In genomic region chr16:11355862-11356261, GRCh38 we compare ENCODE assay signal across 12 cellular contexts. TPM values are rescaled to one million over a fixed set of nuclear protein-coding genes. Genes with fewer than 3 reads are reported as not detected.
DNase-seq lines count a peak whose midpoint lies in the region; ATAC-seq and TF ChIP-seq lines count a peak whose summit lies in the region.
"Had no signal": no experiment of that assay in that cellular context is flagged by ENCODE, and none has a peak within 500 bp of the region (broad histone marks: within the 10 kb centered on the region; RNA-seq: fewer than 3 reads in every experiment).

No MANE protein-coding gene starts in this region.

- H3K79me1 ChIP-seq in H9 (ENCODE audit: insufficient read depth, low read depth, low read length, poor library complexity, severe bottlenecking): no peaks in the 10 kb centered on the region

- H2BK120ac ChIP-seq in H9 (ENCODE audit: low read depth, low read length, poor library complexity, severe bottlenecking): no peak overlapping the region

- H3K4me1 Mint-ChIP-seq in H9: peaks cover 27 to 39% of the 10 kb centered on the region in 2 experiments
- H3K4me1 Mint-ChIP-seq in activated CD4-positive, alpha-beta memory T cell treated with anti-CD3 and anti-CD28 coated beads, Interleukin-2, amount 10 ng/mL, durations not matched to agents 7 days and 5 days: peaks cover 52% of the 10 kb centered on the region
- H3K4me1 Mint-ChIP-seq in naive thymus-derived CD4-positive, alpha-beta T cell: peaks cover 28 to 79% (median 64%) of the 10 kb centered on the region in 7 donors

- H3K4me3 Mint-ChIP-seq in H9: no peak overlapping the region
- H3K4me3 Mint-ChIP-seq in activated CD4-positive, alpha-beta memory T cell treated with anti-CD3 and anti-CD28 coated beads, Interleukin-2, amount 10 ng/mL, durations not matched to agents 7 days and 5 days: no peak overlapping the region
- H3K4me3 Mint-ChIP-seq in naive thymus-derived CD4-positive, alpha-beta T cell: peak overlapping the region; percentile 9 to 86 (median 83)

- H2AFZ ChIP-seq in H9 (ENCODE audit: low read length): no peak overlapping the region

- CTCF ChIA-PET in activated CD4-positive, alpha-beta memory T cell treated with anti-CD3 and anti-CD28 coated beads, Interleukin-2, amount 10 ng/mL, durations not matched to agents 7 days and 5 days (lab: Charles Lee): interaction anchor here (0.7 to 3.4 kb wide), 22 partner anchors 10 to 395 kb away, joined by 3 to 44 read pairs (median 4); partner anchors contain the start of genes RMI2 and SOCS1
- CTCF ChIA-PET in naive thymus-derived CD4-positive, alpha-beta T cell (lab: Charles Lee): interaction anchor here (0.6 to 2.9 kb wide), 11 partner anchors 10 to 393 kb away, joined by 3 to 19 read pairs (median 5); partner anchors contain the start of genes RMI2 and SOCS1

- H3K4me1 ChIP-seq in BLaER1 (peaks cover 79% of the 10 kb centered on the region), H9 (ENCODE audit: insufficient read depth, low read length) (no peaks in the 10 kb centered on the region; the same call in 1 of the 2 replicates)
- H3K4me1 ChIP-seq in naive thymus-derived CD4-positive, alpha-beta T cell (ENCODE audit: control insufficient read depth in 2 of 2, insufficient read depth in 2 of 2, low read length in 2 of 2): peaks cover 24 to 42% of the 10 kb centered on the region in 2 donors

- H4K8ac ChIP-seq in H9 (replicated peaks; ENCODE audit: insufficient read length, low read depth, low read length): no peak overlapping the region

- H2BK15ac ChIP-seq in H9 (ENCODE audit: low read depth, low read length): no peak overlapping the region

- no peak overlapping the region for H3K56ac ChIP-seq in H9 (ENCODE audit: insufficient read length, low read depth, low read length)

- TF ChIP-seq CTCF in H9 (conservative IDR thresholded peaks at IDR 0.05): no peak

- peaks cover 4% of the 10 kb centered on the region; the same call in 1 of the 2 replicates for H3K79me2 ChIP-seq in H9 (ENCODE audit: insufficient read depth, low read length)

- peak overlapping the region; percentile 1 to 93 (median 82); a peak in 4 of 7 replicates for H3K27ac Mint-ChIP-seq in H9
- peak overlapping the region; percentile 83 for H3K27ac Mint-ChIP-seq in activated CD4-positive, alpha-beta memory T cell treated with anti-CD3 and anti-CD28 coated beads, Interleukin-2, amount 10 ng/mL, durations not matched to agents 7 days and 5 days
- peak overlapping the region; percentile 92 to 99 (median 97) for H3K27ac Mint-ChIP-seq in naive thymus-derived CD4-positive, alpha-beta T cell

- H4K91ac ChIP-seq in H9 (ENCODE audit: insufficient read length, low read depth, low read length): no peak overlapping the region

- H3K4me3 ChIP-seq in BLaER1: peak overlapping the region; percentile 2; the same call in 1 of the 2 replicates
- no peak overlapping the region for H3K4me3 ChIP-seq in naive thymus-derived CD4-positive, alpha-beta T cell (ENCODE audit: low read length)
- H3K4me3 ChIP-seq: psoas muscle had no signal

- H2BK5ac ChIP-seq in H9 (ENCODE audit: insufficient read length, low read length): no peak overlapping the region

- no peak overlapping the region for H2AK5ac ChIP-seq in H9 (ENCODE audit: insufficient read length, low read length)

- no peak overlapping the region for H3T11ph ChIP-seq in H9 (ENCODE audit: low read length)

- WGBS in H9 (ENCODE audit: extremely low coverage, insufficient read length, low lambda C conversion rate): no CpG with 5 or more reads among the region's 8 CpGs

- H3K23ac ChIP-seq in H9 (ENCODE audit: insufficient read length, low read depth, low read length): no peak overlapping the region

- H3K9me3 Mint-ChIP-seq in H9: no peaks in the 10 kb centered on the region
- no peaks in the 10 kb centered on the region for H3K9me3 Mint-ChIP-seq in activated CD4-positive, alpha-beta memory T cell treated with anti-CD3 and anti-CD28 coated beads, Interleukin-2, amount 10 ng/mL, durations not matched to agents 7 days and 5 days
- no peaks in the 10 kb centered on the region for H3K9me3 Mint-ChIP-seq in naive thymus-derived CD4-positive, alpha-beta T cell

- DNase-seq in H9 (no peak), CD1c-positive myeloid dendritic cell (ENCODE audit: extremely low spot score) (no peak), NCI-H226 (no peak)
- DNase-seq in activated CD4-positive, alpha-beta memory T cell treated with anti-CD3 and anti-CD28 coated beads, Interleukin-2, amount 10 ng/mL, durations not matched to agents 7 days and 5 days: no peak
- no peak for DNase-seq in naive thymus-derived CD4-positive, alpha-beta T cell
- DNase-seq: foreskin melanocyte, psoas muscle, SIG-M5 had no signal

- H4K20me1 ChIP-seq in BLaER1 (peaks cover 37% of the 10 kb centered on the region), H9 (ENCODE audit: control insufficient read depth, insufficient read depth, insufficient read length) (no peaks in the 10 kb centered on the region)

- no peak overlapping the region for H3K14ac ChIP-seq in H9 (ENCODE audit: insufficient read depth, low read length)

- no peak overlapping the region for H3K4ac ChIP-seq in H9 (ENCODE audit: low read depth, low read length)

- H2BK12ac ChIP-seq in H9 (ENCODE audit: insufficient read length, low read depth, low read length): no peak overlapping the region

- H3K27me3 Mint-ChIP-seq in H9 (ENCODE audit: low read depth): no peaks in the 10 kb centered on the region
- peaks cover 55% of the 10 kb centered on the region for H3K27me3 Mint-ChIP-seq in activated CD4-positive, alpha-beta memory T cell treated with anti-CD3 and anti-CD28 coated beads, Interleukin-2, amount 10 ng/mL, durations not matched to agents 7 days and 5 days
- H3K27me3 Mint-ChIP-seq in naive thymus-derived CD4-positive, alpha-beta T cell: peaks cover 0 to 22% (median 0%) of the 10 kb centered on the region in 5 donors

- H3K23me2 ChIP-seq in H9 (ENCODE audit: insufficient read length, low read depth, low read length, poor library complexity, severe bottlenecking): no peaks in the 10 kb centered on the region

- H3K27me3 ChIP-seq in BLaER1 (0 out of 2 replicates have a peak, but pooled peaks cover 5% of the 10 kb centered on the region), H9 (ENCODE audit: insufficient read depth, low read length) (no peaks in the 10 kb centered on the region)
- no peaks in the 10 kb centered on the region for H3K27me3 ChIP-seq in naive thymus-derived CD4-positive, alpha-beta T cell (ENCODE audit: control insufficient read depth in 2 of 2, insufficient read depth in 2 of 2, low read length in 2 of 2)

- H3K36me3 Mint-ChIP-seq in H9 (ENCODE audit: insufficient read depth in 1 of 3, low read depth in 3 of 3): peaks cover 26 to 35% (median 29%) of the 10 kb centered on the region in 3 experiments
- H3K36me3 Mint-ChIP-seq in activated CD4-positive, alpha-beta memory T cell treated with anti-CD3 and anti-CD28 coated beads, Interleukin-2, amount 10 ng/mL, durations not matched to agents 7 days and 5 days (ENCODE audit: low read depth): peaks cover 26% of the 10 kb centered on the region
- H3K36me3 Mint-ChIP-seq in naive thymus-derived CD4-positive, alpha-beta T cell: peaks cover 0 to 29% (median 0%) of the 10 kb centered on the region in 5 donors

- H3K4me2 ChIP-seq in BLaER1 (peak overlapping the region; percentile 85), H9 (ENCODE audit: insufficient read depth, insufficient read length, low read length) (no peak overlapping the region)

- peaks cover 15% of the 10 kb centered on the region for H3K36me3 ChIP-seq in BLaER1
- H3K36me3 ChIP-seq in naive thymus-derived CD4-positive, alpha-beta T cell (ENCODE audit: control insufficient read depth in 2 of 3, insufficient read depth in 3 of 3, low read length in 3 of 3): no peaks in the 10 kb centered on the region

- peak overlapping the region; percentile 30; the same call in 1 of the 2 replicates for H3K9ac ChIP-seq in BLaER1
- H3K9ac ChIP-seq in H9 (ENCODE audit: extremely low read depth, insufficient read length, low read length): no peak overlapping the region

- intact Hi-C loops in naive thymus-derived CD4-positive, alpha-beta T cell (cut with micrococcal nuclease): loop anchor here (1.0 to 2.0 kb wide), 7 partner anchors 59 to 392 kb away; no protein-coding TSS in a partner anchor

- H2BK20ac ChIP-seq in H9 (ENCODE audit: low read depth, low read length, poor library complexity, severe bottlenecking): no peak overlapping the region

- H3K9me3 ChIP-seq in BLaER1 (peaks cover 8% of the 10 kb centered on the region), H9 (ENCODE audit: control insufficient read depth, low read depth, low read length) (no peaks in the 10 kb centered on the region)
- no peaks in the 10 kb centered on the region for H3K9me3 ChIP-seq in naive thymus-derived CD4-positive, alpha-beta T cell (ENCODE audit: control insufficient read depth in 2 of 3, low read length in 3 of 3)
- H3K9me3 ChIP-seq: psoas muscle had no signal

- POLR2A ChIA-PET in activated CD4-positive, alpha-beta memory T cell treated with anti-CD3 and anti-CD28 coated beads, Interleukin-2, amount 10 ng/mL, durations not matched to agents 7 days and 5 days (lab: Charles Lee): interaction anchor here (0.7 to 8.4 kb wide), 11 partner anchors 9 to 398 kb away, joined by 3 to 169 read pairs (median 6); partner anchors contain the start of gene SOCS1
- POLR2A ChIA-PET in naive thymus-derived CD4-positive, alpha-beta T cell (lab: Charles Lee): interaction anchor here (0.9 to 1.6 kb wide), 8 partner anchors 11 to 384 kb away, joined by 3 to 7 read pairs (median 4); partner anchors contain the start of genes RMI2 and SOCS1

- H4K5ac ChIP-seq in H9 (ENCODE audit: insufficient read length, low read depth, low read length): no peak overlapping the region

- H3K27ac ChIP-seq in BLaER1 (peak overlapping the region; percentile 51), H9 (ENCODE audit: insufficient read length, low read depth, low read length) (no peak overlapping the region)
- H3K27ac ChIP-seq in naive thymus-derived CD4-positive, alpha-beta T cell (ENCODE audit: low read depth, low read length): peak overlapping the region; percentile 71
- H3K27ac ChIP-seq: psoas muscle, VCaP had no signal

- H3K18ac ChIP-seq in H9 (ENCODE audit: insufficient read length, low read depth, low read length): no peak overlapping the region

- ATAC-seq in naive thymus-derived CD4-positive, alpha-beta T cell: no peak
- no peak for ATAC-seq in HG03097 (IDR thresholded peaks at IDR 0.05; ENCODE audit: low FRiP score, unreplicated experiment)
- no peak for ATAC-seq in HG02759 (IDR thresholded peaks at IDR 0.05; ENCODE audit: unreplicated experiment)

RNA-seq across cellular contexts. Expression of gene RMI2, which starts 10.6 kb away (rescaled TPM):
- 55.7 and 57.6 TPM in 2 replicates for total RNA-seq in H9 (2021)
- 10 to 100 TPM; 45.9 to 46.6 TPM for total RNA-seq in activated CD4-positive, alpha-beta memory T cell treated with anti-CD3 and anti-CD28 coated beads, Interleukin-2, amount 10 ng/mL, durations not matched to agents 7 days and 5 days
- 10 to 100 TPM in 1 of 5 experiments, 1 to 10 TPM in 4; 1.8 to 57.0 (median 3.3) TPM for total RNA-seq in naive thymus-derived CD4-positive, alpha-beta T cell
- polyA plus RNA-seq in naive thymus-derived CD4-positive, alpha-beta T cell: 10 to 100 TPM in 1 of 2 donors, 1 to 10 TPM in 1; 7.1 to 13.3 TPM

Comparison
In these comparisons a context has a peak if more than half of its experiments do, and no peak if none do; other contexts are left out.
1. H3K4me3 Mint-ChIP-seq: peak in naive thymus-derived CD4-positive, alpha-beta T cell (10 of 10); none in H9 (0 of 2) and activated CD4-positive, alpha-beta memory T cell treated with anti-CD3 and anti-CD28 coated beads, Interleukin-2, amount 10 ng/mL, durations not matched to agents 7 days and 5 days (single experiment).
2. Peak in every context shown above with its lines, with median percentiles within 50 percentile points of each other: H3K27ac Mint-ChIP-seq.